ENCODE assay signal across 9 cellular contexts in the genomic region with DNA sequence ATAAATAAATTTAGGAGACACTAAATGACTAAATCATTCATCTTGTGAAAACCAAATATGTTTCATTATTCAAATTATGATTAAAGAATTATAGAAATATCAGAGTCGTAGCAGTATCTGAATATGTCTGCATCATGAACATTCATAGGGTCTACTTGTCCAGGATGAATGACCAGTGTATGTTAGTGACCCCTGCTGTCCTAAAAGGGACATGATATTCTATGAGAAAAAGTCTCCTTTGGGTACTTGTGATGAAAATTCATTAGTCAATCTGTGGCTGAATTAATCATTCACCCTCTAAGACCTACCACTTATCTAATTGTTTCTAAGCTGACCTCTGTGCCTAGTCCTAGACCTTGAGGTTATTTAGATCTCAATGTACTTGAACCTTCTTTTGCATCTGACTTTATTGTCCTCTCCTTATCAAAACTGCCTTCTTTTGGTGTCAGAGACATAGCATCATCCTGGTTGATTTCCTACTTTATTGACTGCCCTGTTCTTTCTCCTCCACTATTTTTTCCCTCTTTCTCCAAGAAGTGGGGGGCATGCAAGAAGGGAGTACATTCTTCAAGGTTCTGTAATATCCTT.
DNase-seq lines count a peak whose midpoint lies in the region; ATAC-seq and TF ChIP-seq lines count a peak whose summit lies in the region.
"Had no signal": no experiment of that assay in that cellular context is flagged by ENCODE, and none has a peak within 500 bp of the region (broad histone marks: within the 10 kb centered on the region; RNA-seq: fewer than 3 reads in every experiment).

No MANE protein-coding gene starts in this region.

- no peaks in the 10 kb centered on the region for H3K36me3 ChIP-seq in HAP-1 (replicated peaks)
- H3K36me3 ChIP-seq in upper lobe of right lung: no peaks in the 10 kb centered on the region

- H3K27me3 ChIP-seq in HAP-1 (ENCODE audit: low read depth) (no peaks in the 10 kb centered on the region), right cardiac atrium (ENCODE audit: control insufficient read depth, insufficient read depth) (no peaks in the 10 kb centered on the region), upper lobe of right lung (no peaks in the 10 kb centered on the region)

- in situ Hi-C loops in HAP-1 (cut with MboI; ENCODE audit: low sequenced_read_pairs): no loop called here

- H3K27ac ChIP-seq in right cardiac atrium (ENCODE audit: low read length) (no peak overlapping the region), upper lobe of right lung (no peak overlapping the region)

- TF ChIP-seq CTCF in upper lobe of right lung (IDR thresholded peaks at IDR 0.05): peak; percentile 47

- no peak overlapping the region for H3K4me3 ChIP-seq in HAP-1
- H3K4me3 ChIP-seq in right cardiac atrium (ENCODE audit: low read length): no peak overlapping the region
- no peak overlapping the region for H3K4me3 ChIP-seq in upper lobe of right lung

- ATAC-seq in right cardiac atrium (peak; percentile 80 to 82), upper lobe of right lung (peak; percentile 69), esophagus mucosa (no peak)

- DNase-seq in AML-193 (lab: John Stamatoyannopoulos, UW): peak; percentile 60 to 63
- DNase-seq in HAP-1 (ENCODE audit: low spot score in 2 of 2): peak; percentile 15 to 40
- peak; percentile 16 for DNase-seq in SW480 (ENCODE audit: low spot score)
- DNase-seq in right cardiac atrium: no peak
- DNase-seq in upper lobe of right lung: no peak
- no peak for DNase-seq in RPMI8226
- no peak for DNase-seq in activated CD4-positive, alpha-beta T cell treated with anti-CD3 and anti-CD28 coated beads for 1 hour
- DNase-seq: activated naive CD8-positive, alpha-beta T cell treated with anti-CD3 and anti-CD28 coated beads, Interleukin-2, amount 10 ng/mL, durations not matched to agents 7 days and 5 days had no signal

- H3K4me1 ChIP-seq in HAP-1: no peaks in the 10 kb centered on the region
- no peaks in the 10 kb centered on the region for H3K4me1 ChIP-seq in right cardiac atrium (ENCODE audit: control insufficient read depth, insufficient read depth, low read length)
- no peaks in the 10 kb centered on the region for H3K4me1 ChIP-seq in upper lobe of right lung

- H3K9me3 ChIP-seq in HAP-1 (no peaks in the 10 kb centered on the region), right cardiac atrium (ENCODE audit: control insufficient read depth, low read length) (no peaks in the 10 kb centered on the region), upper lobe of right lung (no peaks in the 10 kb centered on the region)

- intact Hi-C loops in right cardiac atrium (cut with DNase I): no loop called here
- intact Hi-C loops in upper lobe of right lung (cut with DNase I): no loop called here

- 31% methylated on average over 1 of the region's 1 CpG for WGBS in right cardiac atrium

Comparison
In these comparisons a context has a peak if more than half of its experiments do, and no peak if none do; other contexts are left out.
1. DNase-seq: peak in AML-193 (2 of 2), HAP-1 (2 of 2) and SW480 (single experiment); none in right cardiac atrium (0 of 3), upper lobe of right lung (single experiment), RPMI8226 (single experiment) and activated CD4-positive, alpha-beta T cell treated with anti-CD3 and anti-CD28 coated beads for 1 hour (single experiment).